ENCODE assay signal across 8 cellular contexts in the genomic region with DNA sequence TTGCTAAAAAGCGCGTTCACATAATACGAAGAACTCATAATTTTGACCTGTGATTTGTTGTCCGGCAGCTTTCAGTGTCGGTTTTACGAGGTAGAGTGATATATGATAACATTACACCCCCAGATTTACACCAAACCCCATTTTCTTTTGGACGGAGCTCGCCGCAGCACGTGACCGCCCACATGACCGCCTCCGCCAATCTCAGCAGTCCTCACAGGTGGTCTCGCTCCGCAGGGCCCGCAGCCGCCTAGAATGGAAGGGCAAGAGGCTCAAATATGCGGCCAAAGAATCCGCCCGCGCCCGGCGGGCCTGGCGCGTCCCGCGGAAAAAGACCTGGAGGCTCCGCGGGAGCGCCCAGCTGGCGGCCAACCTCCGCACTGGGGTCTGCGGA. TPM values are rescaled to one million over a fixed set of nuclear protein-coding genes. Genes with fewer than 3 reads are reported as not detected.
DNase-seq lines count a peak whose midpoint lies in the region; ATAC-seq, FAIRE-seq and TF ChIP-seq lines count a peak whose summit lies in the region.

A gene (minus strand): TSS at position 168 of the 391 bp plus-strand sequence. CDS start 130 bp downstream, at position 38.

- FAIRE-seq in A549 (lab: Jason Lieb, UNC), result no peak

- H3K36me3 Mint-ChIP-seq in activated T-helper 2 cell treated with anti-CD3 and anti-CD28 coated beads, Interferon-gamma antibody, Interleukin-2, Interleukin-4, amounts not matched to agents 10 μg/mL and 5 μg/mL and 100 μg/mL, durations not matched to agents 14 hours and 24 hours and 36 hours (ENCODE audit: low read depth), result peaks cover 4% of the 10 kb centered on the region

- H3K9me3 ChIP-seq in A549 (no peaks in the 10 kb centered on the region), GM23248 (ENCODE audit: low read depth) (no peaks in the 10 kb centered on the region), sigmoid colon (no peaks in the 10 kb centered on the region)

- H4K20me1 ChIP-seq in GM23248 (ENCODE audit: insufficient read depth), result no peaks in the 10 kb centered on the region

- no peak for TF ChIP-seq POLR2A in A549 (IDR thresholded peaks at IDR 0.05; ENCODE audit: low read length)
- peak; percentile 8 to 39 for TF ChIP-seq POLR2A in sigmoid colon (IDR thresholded peaks at IDR 0.05)

- H3K4me1 Mint-ChIP-seq in activated T-helper 2 cell treated with anti-CD3 and anti-CD28 coated beads, Interferon-gamma antibody, Interleukin-2, Interleukin-4, amounts not matched to agents 10 μg/mL and 5 μg/mL and 100 μg/mL, durations not matched to agents 14 hours and 24 hours and 36 hours (ENCODE audit: low read depth), result peaks cover 14% of the 10 kb centered on the region

- ATAC-seq in A549 (peak; percentile 35 to 73; a peak in 3 of 6 replicates), GM18867 (IDR thresholded peaks at IDR 0.05; ENCODE audit: unreplicated experiment) (no peak)

- H3K27ac ChIP-seq in A549 (peak within 1 kb of the TSS; percentile 74 to 85), GM23248 (peak within 1 kb of the TSS; percentile 49), sigmoid colon (peak within 1 kb of the TSS in 3 of 4 donors; percentile 83 to 96 (median 91))

- 0 out of 3 replicates have a peak, but pooled peaks cover 3% of the 10 kb centered on the region for H3K4me1 ChIP-seq in A549
- peaks cover 12% of the 10 kb centered on the region for H3K4me1 ChIP-seq in GM23248 (ENCODE audit: insufficient read depth)
- H3K4me1 ChIP-seq in sigmoid colon, result peaks cover 0 to 53% (median 43%) of the 10 kb centered on the region in 4 donors

- TF ChIP-seq CTCF in A549 (IDR thresholded peaks at IDR 0.05) (no peak), foreskin fibroblast (IDR thresholded peaks at IDR 0.05; ENCODE audit: low read depth, low read length) (no peak), sigmoid colon (IDR thresholded peaks at IDR 0.05) (no peak)

- peak within 1 kb of the TSS; percentile 96 for H2AFZ ChIP-seq in GM23248

- intact Hi-C loops in sigmoid colon (cut with DNase I), result loop anchor here (5.0 kb wide), 2 partner anchors 299 to 1204 kb away; no protein-coding TSS in a partner anchor
- intact Hi-C loops in activated T-helper 2 cell treated with anti-CD3 and anti-CD28 coated beads, Interferon-gamma antibody, Interleukin-2, Interleukin-4, amounts not matched to agents 10 μg/mL and 5 μg/mL and 100 μg/mL, durations not matched to agents 14 hours and 24 hours and 36 hours (cut with micrococcal nuclease), result loop anchor here (1.0 to 10.0 kb wide), 6 partner anchors 9 to 1798 kb away; a partner anchor contains a TSS

- no peak within 1 kb of the TSS for H3K27ac Mint-ChIP-seq in activated T-helper 2 cell treated with anti-CD3 and anti-CD28 coated beads, Interferon-gamma antibody, Interleukin-2, Interleukin-4, amounts not matched to agents 10 μg/mL and 5 μg/mL and 100 μg/mL, durations not matched to agents 14 hours and 24 hours and 36 hours

- TF ChIP-seq RAD21 in A549 (conservative IDR thresholded peaks at IDR 0.05 in 1 of 2, IDR thresholded peaks at IDR 0.05 in 1 of 2), result no peak

- H3K4me2 ChIP-seq in A549, result peak within 1 kb of the TSS; percentile 73
- peak within 1 kb of the TSS; percentile 93 for H3K4me2 ChIP-seq in GM23248 (ENCODE audit: unreplicated experiment)

- CTCF ChIA-PET in A549 (lab: Yijun Ruan, JAX), result interaction anchor here (0.7 to 3.5 kb wide), 7 partner anchors 7 to 791 kb away, joined by 3 to 32 read pairs (median 5); a partner anchor contains a TSS

- H3K4me3 ChIP-seq in A549, result peak within 1 kb of the TSS; percentile 51
- H3K4me3 ChIP-seq in GM23248, result peak within 1 kb of the TSS; percentile 88
- H3K4me3 ChIP-seq in foreskin fibroblast (ENCODE audit: low read depth in 1 of 2, low read length in 2 of 2), result peak within 1 kb of the TSS; percentile 63 to 64
- H3K4me3 ChIP-seq in sigmoid colon, result peak within 1 kb of the TSS; percentile 51 to 76 (median 64)

- no peak for TF ChIP-seq EP300 in A549 (IDR thresholded peaks at IDR 0.05)
- TF ChIP-seq EP300 in sigmoid colon (IDR thresholded peaks at IDR 0.05), result no peak

- in situ Hi-C loops in GM23248 (cut with MboI), result loop anchor here (10.0 kb wide), 3 partner anchors 302 to 1292 kb away; no protein-coding TSS in a partner anchor

- no peaks in the 10 kb centered on the region for H3K36me3 ChIP-seq in GM23248 (ENCODE audit: low read depth)
- H3K36me3 ChIP-seq in sigmoid colon, result no peaks in the 10 kb centered on the region

- H3K9ac ChIP-seq in GM23248, result peak within 1 kb of the TSS; percentile 80

- peak; percentile 73 for DNase-seq in A549 (ENCODE audit: low read depth in 1 of 2, low spot score in 1 of 2)
- DNase-seq in GM23248, result peak; percentile 91
- DNase-seq in RKO (ENCODE audit: low spot score), result peak; percentile 91
- DNase-seq in foreskin fibroblast, result peak in 1 of 2 donors; percentile 88
- peak; percentile 96 for DNase-seq in sigmoid colon
- no peak for DNase-seq in activated T-helper 2 cell treated with anti-CD3 and anti-CD28 coated beads, Interferon-gamma antibody, Interleukin-2, Interleukin-4, amounts not matched to agents 10 μg/mL and 5 μg/mL and 100 μg/mL, durations not matched to agents 14 hours and 24 hours and 36 hours (ENCODE audit: low spot score)
- no peak for DNase-seq in NCI-H128 (lab: John Stamatoyannopoulos, UW; ENCODE audit: unreplicated experiment)

- peaks cover 87% of the 10 kb centered on the region for H3K27me3 Mint-ChIP-seq in activated T-helper 2 cell treated with anti-CD3 and anti-CD28 coated beads, Interferon-gamma antibody, Interleukin-2, Interleukin-4, amounts not matched to agents 10 μg/mL and 5 μg/mL and 100 μg/mL, durations not matched to agents 14 hours and 24 hours and 36 hours (ENCODE audit: low read depth)

- 50% methylated on average over 24 of the region's 33 CpGs for WGBS in A549 (ENCODE audit: missing lambda C conversion rate)
- WGBS in GM23248 (ENCODE audit: low coverage in 1 of 2, low lambda C conversion rate in 2 of 2, missing lambda C conversion rate in 2 of 2), 2 experiments, result 1% methylated on average over 26 to 33 of the region's 33 CpGs
- 1% methylated on average over 33 of the region's 33 CpGs for WGBS in sigmoid colon, 2 donors

- no peaks in the 10 kb centered on the region for H3K9me2 ChIP-seq in GM23248 (ENCODE audit: insufficient read depth)

- no peak within 1 kb of the TSS for H3K4me3 Mint-ChIP-seq in activated T-helper 2 cell treated with anti-CD3 and anti-CD28 coated beads, Interferon-gamma antibody, Interleukin-2, Interleukin-4, amounts not matched to agents 10 μg/mL and 5 μg/mL and 100 μg/mL, durations not matched to agents 14 hours and 24 hours and 36 hours (ENCODE audit: low read depth)

- H3K79me2 ChIP-seq in GM23248 (ENCODE audit: insufficient read depth), result peaks cover 48% of the 10 kb centered on the region

- POLR2A ChIA-PET in A549 (lab: Yijun Ruan, JAX), result interaction anchor here (0.8 to 1.2 kb wide), 7 partner anchors 13 to 781 kb away, joined by 3 to 7 read pairs (median 3); a partner anchor contains a TSS

- no peaks in the 10 kb centered on the region for H3K9me3 Mint-ChIP-seq in activated T-helper 2 cell treated with anti-CD3 and anti-CD28 coated beads, Interferon-gamma antibody, Interleukin-2, Interleukin-4, amounts not matched to agents 10 μg/mL and 5 μg/mL and 100 μg/mL, durations not matched to agents 14 hours and 24 hours and 36 hours

- H3K27me3 ChIP-seq in GM23248 (replicated peaks; ENCODE audit: insufficient read depth) (no peaks in the 10 kb centered on the region), sigmoid colon (no peaks in the 10 kb centered on the region)

- H3F3A ChIP-seq in GM23248 (ENCODE audit: insufficient read depth), result peaks cover 12% of the 10 kb centered on the region; the same call in 1 of the 2 replicates

TF ChIP-seq in A549, 52 proteins besides CTCF, POLR2A, EP300 and RAD21:
- TF ChIP-seq, protein P1, sequence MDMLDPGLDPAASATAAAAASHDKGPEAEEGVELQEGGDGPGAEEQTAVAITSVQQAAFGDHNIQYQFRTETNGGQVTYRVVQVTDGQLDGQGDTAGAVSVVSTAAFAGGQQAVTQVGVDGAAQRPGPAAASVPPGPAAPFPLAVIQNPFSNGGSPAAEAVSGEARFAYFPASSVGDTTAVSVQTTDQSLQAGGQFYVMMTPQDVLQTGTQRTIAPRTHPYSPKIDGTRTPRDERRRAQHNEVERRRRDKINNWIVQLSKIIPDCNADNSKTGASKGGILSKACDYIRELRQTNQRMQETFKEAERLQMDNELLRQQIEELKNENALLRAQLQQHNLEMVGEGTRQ (IDR thresholded peaks at IDR 0.05), result peak; percentile 98
- TF ChIP-seq JUN (IDR thresholded peaks at IDR 0.05) (peak in 1 of 2 experiments; percentile 40; a peak in 1 of 5 replicates), ESRRA (IDR thresholded peaks at IDR 0.05; ENCODE audit: borderline replicate concordance, low read length) (no peak), TP53 (CRISPR knock-in tag; IDR thresholded peaks at IDR 0.05) (no peak)
- TF ChIP-seq, protein P2, sequence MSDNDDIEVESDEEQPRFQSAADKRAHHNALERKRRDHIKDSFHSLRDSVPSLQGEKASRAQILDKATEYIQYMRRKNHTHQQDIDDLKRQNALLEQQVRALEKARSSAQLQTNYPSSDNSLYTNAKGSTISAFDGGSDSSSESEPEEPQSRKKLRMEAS (IDR thresholded peaks at IDR 0.05), result peak; percentile 35; the same call in 1 of the 2 replicates

RNA-seq across cellular contexts. Expression of the gene that starts here (rescaled TPM):
- polyA plus RNA-seq in A549 (2011; rRNA removed) (3.3 and 4.1 TPM in 2 replicates), A549 (2017; fragmentation: RNase III; extraction: RNeasy Plus Mini Kit Qiagen cat#74134 plus additional on column Dnase treatment) (3.7 to 4.8 TPM (median 4.5 TPM) in 3 replicates), GM23248 (2016; fragmentation: Nextera tagmentation; extraction: Ambion mirVana) (14.3 and 15.8 TPM in 2 replicates), sigmoid colon (10 to 100 TPM; 18.0 to 23.9 (median 18.0) TPM)
- 3.1 and 3.5 TPM in 2 replicates for polyA plus RNA-seq in A549 (2012; cell fraction: cytosol; rRNA removed)
- 2.0 and 2.4 TPM in 2 replicates for polyA plus RNA-seq in A549 (2012; cell fraction: nucleus; rRNA removed)
- 1.7 and 2.3 TPM in 2 replicates for polyA minus RNA-seq in A549 (2011; rRNA and poly(A)+ RNA removed)
- total RNA-seq in GM23248 (2014; rRNA removed; shearing (Covaris generic)), result 3.4 and 6.6 TPM in 2 replicates
- total RNA-seq in sigmoid colon, result 1 to 10 TPM; 4.7 to 9.1 (median 7.3) TPM
- not detected in 2 replicates for total RNA-seq in activated T-helper 2 cell treated with anti-CD3 and anti-CD28 coated beads, Interferon-gamma antibody, Interleukin-2, Interleukin-4, amounts not matched to agents 10 μg/mL and 5 μg/mL and 100 μg/mL, durations not matched to agents 14 hours and 24 hours and 36 hours

Comparison
In these comparisons a context has a peak if more than half of its experiments do, and no peak if none do; other contexts are left out.
1. DNase-seq: peak in A549 (2 of 2), GM23248 (single experiment), RKO (single experiment) and sigmoid colon (single experiment); none in activated T-helper 2 cell treated with anti-CD3 and anti-CD28 coated beads, Interferon-gamma antibody, Interleukin-2, Interleukin-4, amounts not matched to agents 10 μg/mL and 5 μg/mL and 100 μg/mL, durations not matched to agents 14 hours and 24 hours and 36 hours (single experiment) and NCI-H128 (single experiment).
2. Peak in every context shown above with its lines, with median percentiles within 50 percentile points of each other: H3K27ac ChIP-seq and H3K4me3 ChIP-seq.